In the genomic region with DNA sequence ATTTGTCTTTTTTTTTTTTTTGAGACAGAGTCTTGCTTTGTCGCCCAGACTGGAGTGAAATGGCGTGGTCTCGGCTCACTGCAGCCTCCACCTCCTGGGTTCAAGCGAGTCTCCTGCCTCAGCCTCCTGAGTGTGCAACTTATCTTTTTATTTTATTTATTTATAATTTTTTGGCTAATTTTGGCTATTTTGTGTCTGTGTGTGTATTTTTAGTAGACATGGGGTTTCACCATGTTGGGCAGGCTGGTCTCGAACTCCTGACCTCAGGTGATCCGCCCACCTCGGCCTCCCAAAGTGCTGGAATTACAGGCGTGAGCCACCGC, we compare ENCODE assay signal across 8 cellular contexts. TPM values are rescaled to one million over a fixed set of nuclear protein-coding genes. Genes with fewer than 3 reads are reported as not detected.
DNase-seq lines count a peak whose midpoint lies in the region; ATAC-seq, FAIRE-seq and TF ChIP-seq lines count a peak whose summit lies in the region.
"Not testable (repeated sequence)": the region's sequence is repeated elsewhere in the genome, so short reads cannot be mapped to it uniquely, and the experiment has no call there.

No MANE protein-coding gene starts in this region.

- in situ Hi-C loops in Panc1 (cut with HindIII; ENCODE audit: low pct_unique_long_range_greater_than_20kb, low sequenced_read_pairs), result not testable (repeated sequence)

- peaks cover 24% of the 10 kb centered on the region for H3K9me3 Mint-ChIP-seq in GM23338
- not testable (repeated sequence) for H3K9me3 Mint-ChIP-seq in activated T-helper 17 cell treated with anti-CD3 and anti-CD28 coated beads, Interleukin-2, amount 50 U/mL, for 72 hours; dendritic cell treated with granulocyte-macrophage colony-stimulating factor and Interleukin-4, amounts not matched to agents 40 ng/mL and 50 ng/mL, for 4 days; naive B cell

- not testable (repeated sequence) for H3K9me3 ChIP-seq in Panc1 (ENCODE audit: control insufficient read depth, insufficient read depth, low read depth, low read length); right atrium auricular region; small intestine (ENCODE audit: control insufficient read depth, low read depth)

- H3K36me3 Mint-ChIP-seq in GM23338 (ENCODE audit: low read depth); activated T-helper 17 cell treated with anti-CD3 and anti-CD28 coated beads, Interleukin-2, amount 50 U/mL, for 72 hours (ENCODE audit: low read depth); dendritic cell treated with granulocyte-macrophage colony-stimulating factor and Interleukin-4, amounts not matched to agents 40 ng/mL and 50 ng/mL, for 4 days (ENCODE audit: low read depth); naive B cell: not testable (repeated sequence)

- not testable (repeated sequence) for H3K27me3 ChIP-seq in GM23338 (ENCODE audit: insufficient read depth); Panc1 (ENCODE audit: control insufficient read depth, insufficient read depth, low read length); right atrium auricular region; small intestine (ENCODE audit: control insufficient read depth in 2 of 2, insufficient read depth in 2 of 2, low read length in 2 of 2)

- not testable (repeated sequence) for TF ChIP-seq CTCF in 22Rv1 (IDR thresholded peaks at IDR 0.05); GM23338 (conservative IDR thresholded peaks at IDR 0.05; ENCODE audit: low read depth in 2 of 2); Panc1 (IDR thresholded peaks at IDR 0.05); right atrium auricular region (IDR thresholded peaks at IDR 0.05)

- not testable (repeated sequence) for H3K36me3 ChIP-seq in GM23338 (ENCODE audit: insufficient read depth); Panc1 (ENCODE audit: control insufficient read depth, insufficient read depth, low read length); right atrium auricular region; small intestine (ENCODE audit: control insufficient read depth in 2 of 2, insufficient read depth in 2 of 2, low read length in 2 of 2)

- H3K4me1 Mint-ChIP-seq in GM23338 (peaks cover 13% of the 10 kb centered on the region), naive B cell (peaks cover 29 to 90% (median 60%) of the 10 kb centered on the region in 3 donors)
- not testable (repeated sequence) for H3K4me1 Mint-ChIP-seq in activated T-helper 17 cell treated with anti-CD3 and anti-CD28 coated beads, Interleukin-2, amount 50 U/mL, for 72 hours
- H3K4me1 Mint-ChIP-seq in dendritic cell treated with granulocyte-macrophage colony-stimulating factor and Interleukin-4, amounts not matched to agents 40 ng/mL and 50 ng/mL, for 4 days (ENCODE audit: low read depth), result peaks cover 37% of the 10 kb centered on the region

- BruUV-seq in Panc1 (replicated peaks; lab: Mats Ljungman, UMichigan), result not testable (repeated sequence)

- H3F3A ChIP-seq in GM23338 (replicated peaks; ENCODE audit: low read depth), result not testable (repeated sequence)

- H3K4me1 ChIP-seq in GM23338 (ENCODE audit: insufficient read depth); Panc1 (ENCODE audit: control insufficient read depth, insufficient read depth, low read length); right atrium auricular region; small intestine (ENCODE audit: control insufficient read depth in 2 of 2, insufficient read depth in 1 of 2, low read depth in 1 of 2, low read length in 1 of 2): not testable (repeated sequence)

- H3K4me2 ChIP-seq in GM23338, result peak overlapping the region; percentile 41

- H4K20me1 ChIP-seq in GM23338 (replicated peaks; ENCODE audit: insufficient read depth), result not testable (repeated sequence)

- H3K27me3 Mint-ChIP-seq in GM23338 (ENCODE audit: insufficient read depth, low read depth, poor library complexity), result peaks cover 15% of the 10 kb centered on the region
- not testable (repeated sequence) for H3K27me3 Mint-ChIP-seq in activated T-helper 17 cell treated with anti-CD3 and anti-CD28 coated beads, Interleukin-2, amount 50 U/mL, for 72 hours; dendritic cell treated with granulocyte-macrophage colony-stimulating factor and Interleukin-4, amounts not matched to agents 40 ng/mL and 50 ng/mL, for 4 days; naive B cell

- H3K4me3 Mint-ChIP-seq in GM23338 (peak overlapping the region; percentile 80), naive B cell (peak overlapping the region; percentile 86 to 97 (median 95))
- H3K4me3 Mint-ChIP-seq in activated T-helper 17 cell treated with anti-CD3 and anti-CD28 coated beads, Interleukin-2, amount 50 U/mL, for 72 hours, result peak overlapping the region; percentile 89
- H3K4me3 Mint-ChIP-seq in dendritic cell treated with granulocyte-macrophage colony-stimulating factor and Interleukin-4, amounts not matched to agents 40 ng/mL and 50 ng/mL, for 4 days, result peak overlapping the region; percentile 66

- not testable (repeated sequence) for H2AFZ ChIP-seq in GM23338

- ATAC-seq in GM23338; Panc1; activated T-helper 17 cell treated with anti-CD3 and anti-CD28 coated beads, Interleukin-2, amount 50 U/mL, for 72 hours (replicated peaks); naive B cell (ENCODE audit: low read depth in 2 of 2): not testable (repeated sequence)

- POLR2A ChIA-PET in Panc1 (lab: Charles Lee), result interaction anchor here (0.7 to 1.1 kb wide), 2 partner anchors 13 to 204 kb away, joined by 3 to 5 read pairs; no protein-coding TSS in a partner anchor

- H3K79me2 ChIP-seq in GM23338 (replicated peaks; ENCODE audit: insufficient read depth), result not testable (repeated sequence)

- not testable (repeated sequence) for DNase-seq in GM23338 (ENCODE audit: low spot score); Panc1 (ENCODE audit: low read depth, low spot score); right atrium auricular region (ENCODE audit: low spot score); naive B cell; small intestine

- not testable (repeated sequence) for FAIRE-seq in small intestine (lab: Jason Lieb, UNC)

- 38 to 44% (median 42%) methylated on average over 9 of the region's 9 CpGs for WGBS in small intestine, 3 donors

- CTCF ChIA-PET in Panc1 (lab: Charles Lee), result interaction anchor here (0.7 to 2.3 kb wide), 4 partner anchors 15 to 93 kb away, joined by 3 to 10 read pairs (median 6); no protein-coding TSS in a partner anchor

- H3K4me3 ChIP-seq in GM23338, result peak overlapping the region; percentile 35
- H3K4me3 ChIP-seq in Panc1 (ENCODE audit: low read depth in 2 of 2, low read length in 2 of 2), result peak overlapping the region; percentile 62 to 67
- peak overlapping the region in 1 of 2 donors; percentile 54 for H3K4me3 ChIP-seq in right atrium auricular region
- peak overlapping the region in 1 of 2 donors; percentile 50 for H3K4me3 ChIP-seq in small intestine (ENCODE audit: low read depth in 1 of 2, low read length in 2 of 2)

- peak overlapping the region; percentile 97 for H3K27ac Mint-ChIP-seq in GM23338
- H3K27ac Mint-ChIP-seq in activated T-helper 17 cell treated with anti-CD3 and anti-CD28 coated beads, Interleukin-2, amount 50 U/mL, for 72 hours, result peak overlapping the region; percentile 98
- peak overlapping the region; percentile 91 for H3K27ac Mint-ChIP-seq in dendritic cell treated with granulocyte-macrophage colony-stimulating factor and Interleukin-4, amounts not matched to agents 40 ng/mL and 50 ng/mL, for 4 days
- H3K27ac Mint-ChIP-seq in naive B cell, result peak overlapping the region; percentile 97 to 99 (median 99)

- H3K9me2 ChIP-seq in GM23338 (ENCODE audit: insufficient read depth), result not testable (repeated sequence)

- intact Hi-C loops in Panc1 (cut with micrococcal nuclease; ENCODE audit: unreplicated experiment), result not testable (repeated sequence)
- intact Hi-C loops in dendritic cell treated with granulocyte-macrophage colony-stimulating factor and Interleukin-4, amounts not matched to agents 40 ng/mL and 50 ng/mL, for 4 days (cut with micrococcal nuclease), result loop anchor here (1.0 kb wide), 1 partner anchor 27 kb away; the partner anchor contains the start of gene HLA-E

- peak overlapping the region; percentile 73 for H3K27ac ChIP-seq in 22Rv1
- peak overlapping the region; percentile 86 for H3K27ac ChIP-seq in GM23338 (ENCODE audit: low read depth)
- H3K27ac ChIP-seq in Panc1 (ENCODE audit: low read length), result peak overlapping the region; percentile 89
- peak overlapping the region; percentile 83 to 85 for H3K27ac ChIP-seq in right atrium auricular region
- H3K27ac ChIP-seq in small intestine (ENCODE audit: low read depth in 1 of 2, low read length in 1 of 2), result peak overlapping the region; percentile 88 to 95

RNA-seq across cellular contexts. Expression of gene HLA-E, which starts 27.4 kb away (rescaled TPM):
- 36.0 and 44.2 TPM in 2 replicates for total RNA-seq in GM23338 (2014; rRNA removed; shearing (Covaris generic))
- polyA plus RNA-seq in GM23338 (2016; fragmentation: Nextera tagmentation; extraction: Ambion mirVana), result 15.6 and 15.9 TPM in 2 replicates
- total RNA-seq in Panc1 (2021; ENCODE audit: unreplicated experiment), result 132 TPM
- polyA plus RNA-seq in Panc1 (2012; ENCODE audit: insufficient read length), result 140 TPM
- 100 to 1,000 TPM; 362 to 675 TPM for total RNA-seq in activated T-helper 17 cell treated with anti-CD3 and anti-CD28 coated beads, Interleukin-2, amount 50 U/mL, for 72 hours
- 100 to 1,000 TPM; 216 to 400 TPM for total RNA-seq in right atrium auricular region
- polyA plus RNA-seq in naive B cell (ENCODE audit: low read depth in 6 of 6), result 1,000 to 10,000 TPM; 2,024 to 3,192 (median 2,301) TPM
- polyA plus RNA-seq in small intestine, result 100 to 1,000 TPM in 2 of 3 donors, 10 to 100 TPM in 1; 72.5 to 494 (median 228) TPM

RNA-seq across cellular contexts. Expression of gene GNL1, which starts 39.6 kb away (rescaled TPM):
- total RNA-seq in GM23338 (2014; rRNA removed; shearing (Covaris generic)), result 29.6 and 42.5 TPM in 2 replicates
- polyA plus RNA-seq in GM23338 (2016; fragmentation: Nextera tagmentation; extraction: Ambion mirVana) (30.8 and 31.4 TPM in 2 replicates), naive B cell (ENCODE audit: low read depth in 6 of 6) (10 to 100 TPM; 23.8 to 47.4 (median 36.8) TPM), small intestine (10 to 100 TPM; 25.9 to 46.7 (median 39.4) TPM)
- total RNA-seq in Panc1 (2021; ENCODE audit: unreplicated experiment) (90.6 TPM), right atrium auricular region (10 to 100 TPM in 1 of 2 donors, 1 to 10 TPM in 1; 7.9 to 16.4 TPM)
- 107 TPM for polyA plus RNA-seq in Panc1 (2012; ENCODE audit: insufficient read length)
- 100 to 1,000 TPM; 102 to 117 TPM for total RNA-seq in activated T-helper 17 cell treated with anti-CD3 and anti-CD28 coated beads, Interleukin-2, amount 50 U/mL, for 72 hours

RNA-seq across cellular contexts. Expression of gene PRR3, which starts 40.4 kb away (rescaled TPM):
- 7.5 and 15.2 TPM in 2 replicates for total RNA-seq in GM23338 (2014; rRNA removed; shearing (Covaris generic))
- polyA plus RNA-seq in GM23338 (2016; fragmentation: Nextera tagmentation; extraction: Ambion mirVana) (8.2 and 10.9 TPM in 2 replicates), naive B cell (ENCODE audit: low read depth in 6 of 6) (10 to 100 TPM in 4 of 6 donors, 1 to 10 TPM in 2; 8.1 to 14.2 (median 11.2) TPM), small intestine (1 to 10 TPM; 3.6 to 6.1 (median 4.1) TPM)
- total RNA-seq in Panc1 (2021; ENCODE audit: unreplicated experiment) (16.5 TPM), right atrium auricular region (1 to 10 TPM; 2.3 to 3.7 TPM)
- 14.0 TPM for polyA plus RNA-seq in Panc1 (2012; ENCODE audit: insufficient read length)
- total RNA-seq in activated T-helper 17 cell treated with anti-CD3 and anti-CD28 coated beads, Interleukin-2, amount 50 U/mL, for 72 hours, result 10 to 100 TPM; 22.1 to 23.1 TPM

RNA-seq across cellular contexts. Expression of gene ABCF1, which starts 54.5 kb away (rescaled TPM):
- 85.8 and 92.6 TPM in 2 replicates for total RNA-seq in GM23338 (2014; rRNA removed; shearing (Covaris generic))
- 244 and 279 TPM in 2 replicates for polyA plus RNA-seq in GM23338 (2016; fragmentation: Nextera tagmentation; extraction: Ambion mirVana)
- 94.9 TPM for total RNA-seq in Panc1 (2021; ENCODE audit: unreplicated experiment)
- 93.5 TPM for polyA plus RNA-seq in Panc1 (2012; ENCODE audit: insufficient read length)
- total RNA-seq in activated T-helper 17 cell treated with anti-CD3 and anti-CD28 coated beads, Interleukin-2, amount 50 U/mL, for 72 hours, result 10 to 100 TPM; 65.0 to 98.2 TPM
- 10 to 100 TPM; 33.9 to 41.3 TPM for total RNA-seq in right atrium auricular region
- polyA plus RNA-seq in naive B cell (ENCODE audit: low read depth in 6 of 6), result 10 to 100 TPM; 11.5 to 31.0 (median 19.3) TPM
- polyA plus RNA-seq in small intestine, result 10 to 100 TPM; 30.0 to 40.6 (median 37.0) TPM
